30 cellular contexts compared by ENCODE assay signal in genomic region chr14:67735361-67735921, GRCh38. TPM values are rescaled to one million over a fixed set of nuclear protein-coding genes. Genes with fewer than 3 reads are reported as not detected.
"Had no signal": no experiment of that assay in that cellular context is flagged by ENCODE, and none has a peak within 500 bp of the region (broad histone marks: within the 10 kb centered on the region; RNA-seq: fewer than 3 reads in every experiment).

No MANE protein-coding gene starts in this region.

- H3K4me1 ChIP-seq: left lung, testis had no signal

- ATAC-seq: activated T-cell treated with anti-CD3 and anti-CD28 coated beads, Interleukin-2, amount 50 U/mL, for 72 hours; left lung; natural killer cell treated with Interleukin-12 subunit alpha and Interleukin-12 subunit beta and Interleukin-15 and Interleukin-18, amount 100 ng/mL, for 72 hours; pancreas; sciatic nerve; stimulated activated naive B cell treated with anti-CD40 and anti-IgM and Interleukin-4, amounts not matched to agents 10 μg/mL and 1 μg/mL and 100 μg/mL, for 72 hours; T-helper 17 cell had no signal

- H3K27ac ChIP-seq: coronary artery, hepatocyte, left lung, pancreas, testis, upper lobe of left lung had no signal

- H3K4me3 ChIP-seq: coronary artery, hepatocyte, left lung, pancreas, smooth muscle cell, testis, upper lobe of left lung had no signal

- H2AFZ ChIP-seq: hepatocyte had no signal

- H3K9me3 ChIP-seq: left lung, pancreas, testis, upper lobe of left lung had no signal

- H3K79me2 ChIP-seq: hepatocyte had no signal

- H3K27me3 ChIP-seq: hepatocyte, left lung, pancreas, testis, upper lobe of left lung had no signal

- H3K4me2 ChIP-seq: hepatocyte, smooth muscle cell had no signal

- H3K36me3 ChIP-seq: left lung, pancreas, upper lobe of left lung had no signal

- DNase-seq: activated CD4-positive, alpha-beta memory T cell treated with anti-CD3 and anti-CD28 coated beads for 36 hours; activated CD4-positive, alpha-beta T cell treated with anti-CD3 and anti-CD28 coated beads for 4 hours; activated CD4-positive, CD25-positive, alpha-beta regulatory T cell; activated effector memory CD4-positive, alpha-beta T cell treated with Interleukin-2 at 50 U/mL for 16 hours; activated naive CD4-positive, alpha-beta T cell treated with anti-CD3 and anti-CD28 coated beads for 36 hours; activated naive CD8-positive, alpha-beta T cell treated with anti-CD3 and anti-CD28 coated beads, Interleukin-2, amount 10 ng/mL, durations not matched to agents 7 days and 5 days; activated T-cell treated with anti-CD3 and anti-CD28 coated beads, Interleukin-2, amount 50 U/mL, for 72 hours; amniotic stem cell; cerebellar nuclear complex; effector CD4-positive, alpha-beta T cell; erythroblast; immature natural killer cell; left lung; midbrain; stimulated activated CD4-positive, alpha-beta T cell treated with anti-CD3 and anti-CD28 coated beads, Interleukin-2, amount 100 ng/mL, for 48 hours; stimulated activated CD8-positive, alpha-beta memory T cell treated with anti-CD3 and anti-CD28 coated beads, Interleukin-4, amount 100 ng/mL, for 48 hours; stimulated activated naive B cell treated with anti-CD40 and anti-IgM and Interleukin-4, amounts not matched to agents 10 μg/mL and 1 μg/mL and 100 μg/mL, for 72 hours; SW 1271; T-helper 17 cell; testis; upper lobe of left lung had no signal

RNA-seq across cellular contexts. Expression of gene RDH12, which starts 33.8 kb away (rescaled TPM):
- total RNA-seq: activated CD4-positive, alpha-beta memory T cell treated with anti-CD3 and anti-CD28 coated beads for 36 hours; activated naive CD4-positive, alpha-beta T cell treated with anti-CD3 and anti-CD28 coated beads for 36 hours; activated naive CD8-positive, alpha-beta T cell treated with anti-CD3 and anti-CD28 coated beads, Interleukin-2, amount 10 ng/mL, durations not matched to agents 7 days and 5 days; activated T-cell treated with anti-CD3 and anti-CD28 coated beads, Interleukin-2, amount 50 U/mL, for 72 hours; fibroblast of lung; glomerular endothelial cell; kidney epithelial cell; natural killer cell treated with Interleukin-12 subunit alpha and Interleukin-12 subunit beta and Interleukin-15 and Interleukin-18, amount 100 ng/mL, for 72 hours; sciatic nerve; T-helper 17 cell had no signal
- polyA plus RNA-seq: fibroblast of lung had no signal
